Comparison of ENCODE assay signal across 16 cellular contexts in the genomic region with DNA sequence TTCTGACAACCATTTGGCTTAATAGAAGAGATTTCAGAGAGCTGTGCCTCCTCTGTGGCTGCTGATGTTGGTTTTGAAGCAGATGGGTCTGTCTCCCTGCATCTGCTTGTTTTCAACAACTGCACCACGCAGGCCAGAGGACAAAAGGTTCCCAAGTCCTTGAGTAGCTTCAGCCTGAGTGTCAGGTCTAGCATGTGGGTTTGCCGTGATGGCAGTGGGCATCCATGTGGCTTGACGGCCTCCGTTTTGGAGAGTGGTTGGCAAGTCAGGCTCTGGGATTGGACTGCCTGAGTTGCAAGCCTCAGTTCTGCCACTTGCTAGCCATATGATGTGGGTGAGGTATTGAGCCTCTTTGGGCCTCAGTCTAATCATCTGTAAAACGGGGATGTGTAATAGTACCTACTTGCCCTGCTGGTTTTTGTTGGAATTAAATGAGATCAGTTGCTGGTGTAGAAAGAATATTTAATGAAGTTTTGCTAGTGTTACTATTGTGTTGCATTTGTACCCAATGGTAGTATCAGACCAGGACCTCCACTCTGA.
DNase-seq lines count a peak whose midpoint lies in the region; ATAC-seq and TF ChIP-seq lines count a peak whose summit lies in the region.
"Had no signal": no experiment of that assay in that cellular context is flagged by ENCODE, and none has a peak within 500 bp of the region (broad histone marks: within the 10 kb centered on the region; RNA-seq: fewer than 3 reads in every experiment).

No MANE protein-coding gene starts in this region.

- DNase-seq in heart right ventricle (no peak), Right ventricle myocardium inferior (ENCODE audit: missing footprints) (no peak), body of pancreas (peak in 3 of 4 donors; percentile 24 to 28 (median 28)), NCI-H1436 treated with DMSO at 0.1 percent for 48 hours (lab: John Stamatoyannopoulos, UW) (no peak), ACHN (no peak)
- DNase-seq in effector CD4-positive, alpha-beta T cell = no peak
- DNase-seq: Karpas-422; NCI-H1105 treated with DMSO at 0.1 percent for 48 hours; NCI-H1930; NCI-H2171; NCI-H69; NK-92 treated with Interleukin-12 subunit alpha and Interleukin-12 subunit beta, amount 100 ng/mL, for 24 hours; OCI-M1; SJCRH30 had no signal

- 68 to 71% methylated on average over 5 of the region's 5 CpGs for WGBS in heart right ventricle, 2 donors
- WGBS in body of pancreas, 2 donors = 83 to 89% methylated on average over 1 to 4 of the region's 5 CpGs
- WGBS in liver = 58% methylated on average over 5 of the region's 5 CpGs

- in situ Hi-C loops in ACHN (cut with HindIII; ENCODE audit: low pct_ligation_motif_present, low pct_unique_long_range_greater_than_20kb, low sequenced_read_pairs) = no loop called here

- peak in 1 of 2 donors; percentile 4 for TF ChIP-seq RAD21 in liver (IDR thresholded peaks at IDR 0.05)

- TF ChIP-seq POLR2A in body of pancreas (IDR thresholded peaks at IDR 0.05) = no peak

- no peaks in the 10 kb centered on the region for H3K27me3 ChIP-seq in heart right ventricle
- no peaks in the 10 kb centered on the region for H3K27me3 ChIP-seq in body of pancreas
- no peaks in the 10 kb centered on the region for H3K27me3 ChIP-seq in liver (ENCODE audit: control insufficient read depth in 4 of 4, insufficient read depth in 4 of 4, low read length in 3 of 4)
- H3K27me3 ChIP-seq in skeletal muscle tissue (ENCODE audit: control insufficient read depth in 3 of 3, insufficient read depth in 3 of 3, low read length in 3 of 3) = no peaks in the 10 kb centered on the region
- H3K27me3 ChIP-seq: SJCRH30 had no signal

- H3K9me3 ChIP-seq in heart right ventricle = no peaks in the 10 kb centered on the region
- no peaks in the 10 kb centered on the region for H3K9me3 ChIP-seq in body of pancreas
- no peaks in the 10 kb centered on the region for H3K9me3 ChIP-seq in liver (ENCODE audit: control insufficient read depth in 4 of 4, low read length in 3 of 4)
- H3K9me3 ChIP-seq in skeletal muscle tissue (ENCODE audit: control insufficient read depth in 3 of 3, low read length in 3 of 3) = no peaks in the 10 kb centered on the region
- H3K9me3 ChIP-seq: SJCRH30 had no signal

- H3K27ac ChIP-seq in heart right ventricle = peak overlapping the region; percentile 66 to 91 (median 80)
- peak overlapping the region in 2 of 4 donors; percentile 74 to 88 for H3K27ac ChIP-seq in body of pancreas
- H3K27ac ChIP-seq in liver (ENCODE audit: low read depth in 1 of 2, low read length in 2 of 2) = peak overlapping the region; percentile 71 to 78
- peak overlapping the region; percentile 83 for H3K27ac ChIP-seq in skeletal muscle tissue (ENCODE audit: low read depth, low read length)
- H3K27ac ChIP-seq: SJCRH30 had no signal

- H3K4me3 ChIP-seq in heart right ventricle (no peak overlapping the region), body of pancreas (no peak overlapping the region), liver (ENCODE audit: low read depth in 1 of 3, low read length in 3 of 3) (no peak overlapping the region), skeletal muscle tissue (ENCODE audit: low read length in 3 of 3) (no peak overlapping the region)
- H3K4me3 ChIP-seq: SJCRH30 had no signal

- H3K9ac ChIP-seq in liver (ENCODE audit: low read depth in 1 of 2, low read length in 2 of 2) = peak overlapping the region in 1 of 2 donors; percentile 64
- peak overlapping the region in 2 of 3 donors; percentile 38 to 55 for H3K9ac ChIP-seq in skeletal muscle tissue (ENCODE audit: low read depth in 1 of 3, low read length in 3 of 3)

- TF ChIP-seq CTCF in heart right ventricle (IDR thresholded peaks at IDR 0.05) (no peak), body of pancreas (IDR thresholded peaks at IDR 0.05) (no peak), liver (IDR thresholded peaks at IDR 0.05; ENCODE audit: low read depth, low read length, missing input control) (no peak)

- H3K4me1 ChIP-seq in heart right ventricle = peaks cover 0 to 52% (median 20%) of the 10 kb centered on the region in 9 donors
- peaks cover 54% of the 10 kb centered on the region for H3K4me1 ChIP-seq in body of pancreas
- peaks cover 26 to 67% (median 45%) of the 10 kb centered on the region in 4 donors for H3K4me1 ChIP-seq in liver (ENCODE audit: control insufficient read depth in 4 of 4, insufficient read depth in 4 of 4, low read length in 3 of 4)
- H3K4me1 ChIP-seq in skeletal muscle tissue (ENCODE audit: control insufficient read depth in 3 of 3, insufficient read depth in 3 of 3, low read length in 3 of 3) = peaks cover 17 to 57% (median 51%) of the 10 kb centered on the region in 3 donors

- ATAC-seq in heart right ventricle = peak in 1 of 8 donors; percentile 22
- no peak for ATAC-seq in Right ventricle myocardium inferior
- no peak for ATAC-seq in body of pancreas

- intact Hi-C loops in heart right ventricle (cut with DNase I) = loop anchor here in 6 of 10 donors (5.0 to 10.0 kb wide), 11 partner anchors 94 to 206 kb away; partner anchors contain the start of gene CPEB4 (in 2 of the 6)
- intact Hi-C loops in Right ventricle myocardium inferior (cut with DNase I) = loop anchor here (5.0 kb wide), 1 partner anchor 204 kb away; no protein-coding TSS in a partner anchor
- intact Hi-C loops in body of pancreas (cut with DNase I) = no loop called here

- H3K36me3 ChIP-seq in heart right ventricle (no peaks in the 10 kb centered on the region), body of pancreas (replicated peaks in 1 of 2; ENCODE audit: insufficient read depth in 1 of 2, low read depth in 2 of 2) (no peaks in the 10 kb centered on the region), liver (ENCODE audit: control insufficient read depth in 4 of 4, insufficient read depth in 3 of 4, low read depth in 1 of 4, low read length in 3 of 4) (no peaks in the 10 kb centered on the region), skeletal muscle tissue (ENCODE audit: control insufficient read depth in 3 of 3, insufficient read depth in 3 of 3, low read length in 3 of 3) (no peaks in the 10 kb centered on the region)
- H3K36me3 ChIP-seq: SJCRH30 had no signal

TF ChIP-seq in liver, 16 proteins besides CTCF, POLR2A, EP300 and RAD21:
- TF ChIP-seq REST (IDR thresholded peaks at IDR 0.05) = no peak
- TF ChIP-seq FOXA2 (IDR thresholded peaks at IDR 0.05) = no peak
- TF ChIP-seq ATF3 (IDR thresholded peaks at IDR 0.05) = no peak
- TF ChIP-seq NR2F2 (IDR thresholded peaks at IDR 0.05) = no peak
- TF ChIP-seq SP1 (IDR thresholded peaks at IDR 0.05) = no peak
- TF ChIP-seq TAF1 (conservative IDR thresholded peaks at IDR 0.05) = no peak
- peak in 1 of 2 donors; percentile 2 for TF ChIP-seq JUND (IDR thresholded peaks at IDR 0.05)
- no peak for TF ChIP-seq ZBTB33 (IDR thresholded peaks at IDR 0.05)
- TF ChIP-seq RXRA (IDR thresholded peaks at IDR 0.05) = peak; percentile 2 to 23
- TF ChIP-seq HNF4G (IDR thresholded peaks at IDR 0.05) = no peak
- TF ChIP-seq HNF4A (conservative IDR thresholded peaks at IDR 0.05) = no peak
- TF ChIP-seq YY1 (IDR thresholded peaks at IDR 0.05) = no peak

Comparison
In these comparisons a context has a peak if more than half of its experiments do, and no peak if none do; other contexts are left out.
1. DNase-seq: peak in body of pancreas (3 of 4); none in heart right ventricle (0 of 2), Right ventricle myocardium inferior (single experiment), NCI-H1436 treated with DMSO at 0.1 percent for 48 hours (single experiment), ACHN (single experiment) and effector CD4-positive, alpha-beta T cell (single experiment).